Comparison of ENCODE assay signal across 9 cellular contexts in genomic region chr11:117199061-117199915, GRCh38. TPM values are rescaled to one million over a fixed set of nuclear protein-coding genes. Genes with fewer than 3 reads are reported as not detected.
DNase-seq lines count a peak whose midpoint lies in the region; ATAC-seq and TF ChIP-seq lines count a peak whose summit lies in the region.
"Had no signal": no experiment of that assay in that cellular context is flagged by ENCODE, and none has a peak within 500 bp of the region (broad histone marks: within the 10 kb centered on the region; RNA-seq: fewer than 3 reads in every experiment).

Gene TAGLN (plus strand): TSS chr11:117199370. CDS start chr11:117203014, 3,644 bp downstream.

- H3K9ac ChIP-seq in iPS-18a (ENCODE audit: low read length): peak within 1 kb of the TSS; percentile 74

- intact Hi-C loops in body of pancreas (cut with DNase I): no loop called here

- H3K9me3 ChIP-seq in body of pancreas: no peaks in the 10 kb centered on the region
- H3K9me3 ChIP-seq in iPS-18a (ENCODE audit: control insufficient read depth, low read depth, low read length): no peaks in the 10 kb centered on the region
- H3K9me3 ChIP-seq: neutrophil had no signal

- H3K4me1 ChIP-seq in body of pancreas: peaks cover 28% of the 10 kb centered on the region
- peaks cover 25% of the 10 kb centered on the region for H3K4me1 ChIP-seq in iPS-18a (ENCODE audit: control insufficient read depth, low read depth, low read length)

- H3K27me3 ChIP-seq in body of pancreas (no peaks in the 10 kb centered on the region), iPS-18a (ENCODE audit: control insufficient read depth, insufficient read depth, low read length) (no peaks in the 10 kb centered on the region)

- no peak within 1 kb of the TSS for H3K4me3 ChIP-seq in body of pancreas
- H3K4me3 ChIP-seq in iPS-18a (ENCODE audit: low read length): peak within 1 kb of the TSS; percentile 66
- H3K4me3 ChIP-seq in skeletal muscle cell (ENCODE audit: low read depth, low read length): peak within 1 kb of the TSS; percentile 50

- H3K36me3 ChIP-seq in body of pancreas (replicated peaks in 1 of 2; ENCODE audit: insufficient read depth in 1 of 2, low read depth in 2 of 2) (peaks cover 0 to under 1% of the 10 kb centered on the region in 2 donors), iPS-18a (ENCODE audit: control insufficient read depth, low read depth, low read length) (peaks cover 14% of the 10 kb centered on the region)

- ATAC-seq in body of pancreas (peak; percentile 43), GM21529 (IDR thresholded peaks at IDR 0.05; ENCODE audit: unreplicated experiment) (no peak)

- DNase-seq in GM04503 (ENCODE audit: low read depth): peak; percentile 85
- DNase-seq in body of pancreas: peak; percentile 35 to 55 (median 48)
- DNase-seq in skeletal muscle cell (ENCODE audit: low read depth): peak; percentile 79
- no peak for DNase-seq in stimulated activated CD4-positive, alpha-beta T cell treated with anti-CD3 and anti-CD28 coated beads, Interleukin-4, amount 100 ng/mL, for 1 hour
- DNase-seq in COLO668 (lab: John Stamatoyannopoulos, UW; ENCODE audit: unreplicated experiment): no peak
- no peak for DNase-seq in NCI-H2029 (lab: John Stamatoyannopoulos, UW)

- H3K27ac ChIP-seq in body of pancreas: peak within 1 kb of the TSS in 3 of 4 donors; percentile 21 to 60 (median 53)
- H3K27ac ChIP-seq in iPS-18a (ENCODE audit: low read length): peak within 1 kb of the TSS; percentile 26
- H3K27ac ChIP-seq: neutrophil had no signal

- TF ChIP-seq POLR2A in body of pancreas (IDR thresholded peaks at IDR 0.05): peak in 2 of 3 donors; percentile 30 to 41

- TF ChIP-seq CTCF in body of pancreas (IDR thresholded peaks at IDR 0.05): no peak

- WGBS in body of pancreas, 2 donors: 56 to 64% methylated on average over 13 to 30 of the region's 34 CpGs

RNA-seq across cellular contexts. Expression of gene TAGLN, which starts in this region (rescaled TPM):
- 100 to 1,000 TPM; 124 to 372 TPM for total RNA-seq in body of pancreas

Comparison
In these comparisons a context has a peak if more than half of its experiments do, and no peak if none do; other contexts are left out.
1. DNase-seq: peak in GM04503 (single experiment), body of pancreas (4 of 4) and skeletal muscle cell (single experiment); none in stimulated activated CD4-positive, alpha-beta T cell treated with anti-CD3 and anti-CD28 coated beads, Interleukin-4, amount 100 ng/mL, for 1 hour (single experiment), COLO668 (single experiment) and NCI-H2029 (single experiment).
2. H3K4me3 ChIP-seq: peak in iPS-18a (single experiment) and skeletal muscle cell (single experiment); none in body of pancreas (0 of 2).